In the genomic region with DNA sequence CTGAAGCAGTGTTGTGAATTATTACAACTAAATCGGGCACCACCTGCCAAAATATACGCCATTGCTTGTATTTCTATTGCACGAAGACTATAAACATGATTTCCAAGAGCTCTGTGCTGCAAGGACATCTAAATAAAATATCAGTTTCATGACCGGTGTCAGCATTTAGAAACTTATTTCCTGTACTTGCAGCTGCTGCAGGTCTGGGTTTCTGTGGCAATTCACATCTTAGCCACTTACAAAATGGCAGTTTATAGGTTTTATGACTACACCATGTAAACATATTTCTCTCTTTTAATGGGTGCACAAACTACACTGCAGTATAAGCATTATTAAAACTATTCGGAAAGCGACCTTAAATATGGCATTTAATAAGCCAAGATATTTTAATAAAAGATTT, we compare ENCODE assay signal across 21 cellular contexts.
"Had no signal": no experiment of that assay in that cellular context is flagged by ENCODE, and none has a peak within 500 bp of the region (broad histone marks: within the 10 kb centered on the region; RNA-seq: fewer than 3 reads in every experiment).

No MANE protein-coding gene starts in this region.

- DNase-seq: activated CD4-positive, alpha-beta T cell treated with anti-CD3 and anti-CD28 coated beads for 48 hours; activated CD4-positive, alpha-beta T cell treated with anti-CD3 and anti-CD28 coated beads, Interleukin-2, amount 50 U/mL, for 4 hours; activated CD4-positive, CD25-positive, alpha-beta regulatory T cell treated with anti-CD3 and anti-CD28 coated beads, Interleukin-2, amount 50 U/mL, for 72 hours; activated CD8-positive, alpha-beta memory T cell treated with anti-CD3 and anti-CD28 coated beads, Interleukin-2, amount 10 ng/mL, durations not matched to agents 7 days and 5 days; activated effector memory CD4-positive, alpha-beta T cell treated with Interleukin-2 at 50 U/mL for 16 hours; activated naive CD4-positive, alpha-beta T cell; activated T-cell treated with anti-CD3 and anti-CD28 coated beads, Interleukin-2, amount 50 U/mL, for 24 hours; aorta; central memory CD4-positive, alpha-beta T cell; Karpas-422; NCI-H1092; NCI-H1436; NCI-H187; NCI-H2227 treated with DMSO at 0.1 percent for 48 hours; NCI-H446 treated with DMSO at 0.1 percent for 48 hours; NCI-H526 treated with DMSO at 0.1 percent for 48 hours; PC-9; SW 1271 had no signal

- H3K27ac ChIP-seq: PC-9, SJCRH30 had no signal

- ATAC-seq: activated CD8-positive, alpha-beta memory T cell treated with anti-CD3 and anti-CD28 coated beads, Interleukin-2, amount 10 ng/mL, durations not matched to agents 7 days and 5 days; SK-N-SH treated with all-trans-retinoic acid at 6 μM for 48 hours; WTC11 had no signal

- H3K4me3 ChIP-seq: PC-9, SJCRH30 had no signal
